1 cellular context compared by ENCODE assay signal in genomic region chr6:157304840-157305675, GRCh38.
TF ChIP-seq lines count a peak whose summit lies in the region.

No MANE protein-coding gene starts in this region.

TF ChIP-seq in K562, 482 proteins besides CTCF, POLR2A, EP300 and RAD21 (continued from another document and continues in another):
- TF ChIP-seq, protein P1, sequence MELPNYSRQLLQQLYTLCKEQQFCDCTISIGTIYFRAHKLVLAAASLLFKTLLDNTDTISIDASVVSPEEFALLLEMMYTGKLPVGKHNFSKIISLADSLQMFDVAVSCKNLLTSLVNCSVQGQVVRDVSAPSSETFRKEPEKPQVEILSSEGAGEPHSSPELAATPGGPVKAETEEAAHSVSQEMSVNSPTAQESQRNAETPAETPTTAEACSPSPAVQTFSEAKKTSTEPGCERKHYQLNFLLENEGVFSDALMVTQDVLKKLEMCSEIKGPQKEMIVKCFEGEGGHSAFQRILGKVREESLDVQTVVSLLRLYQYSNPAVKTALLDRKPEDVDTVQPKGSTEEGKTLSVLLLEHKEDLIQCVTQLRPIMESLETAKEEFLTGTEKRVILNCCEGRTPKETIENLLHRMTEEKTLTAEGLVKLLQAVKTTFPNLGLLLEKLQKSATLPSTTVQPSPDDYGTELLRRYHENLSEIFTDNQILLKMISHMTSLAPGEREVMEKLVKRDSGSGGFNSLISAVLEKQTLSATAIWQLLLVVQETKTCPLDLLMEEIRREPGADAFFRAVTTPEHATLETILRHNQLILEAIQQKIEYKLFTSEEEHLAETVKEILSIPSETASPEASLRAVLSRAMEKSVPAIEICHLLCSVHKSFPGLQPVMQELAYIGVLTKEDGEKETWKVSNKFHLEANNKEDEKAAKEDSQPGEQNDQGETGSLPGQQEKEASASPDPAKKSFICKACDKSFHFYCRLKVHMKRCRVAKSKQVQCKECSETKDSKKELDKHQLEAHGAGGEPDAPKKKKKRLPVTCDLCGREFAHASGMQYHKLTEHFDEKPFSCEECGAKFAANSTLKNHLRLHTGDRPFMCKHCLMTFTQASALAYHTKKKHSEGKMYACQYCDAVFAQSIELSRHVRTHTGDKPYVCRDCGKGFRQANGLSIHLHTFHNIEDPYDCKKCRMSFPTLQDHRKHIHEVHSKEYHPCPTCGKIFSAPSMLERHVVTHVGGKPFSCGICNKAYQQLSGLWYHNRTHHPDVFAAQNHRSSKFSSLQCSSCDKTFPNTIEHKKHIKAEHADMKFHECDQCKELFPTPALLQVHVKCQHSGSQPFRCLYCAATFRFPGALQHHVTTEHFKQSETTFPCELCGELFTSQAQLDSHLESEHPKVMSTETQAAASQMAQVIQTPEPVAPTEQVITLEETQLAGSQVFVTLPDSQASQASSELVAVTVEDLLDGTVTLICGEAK (IDR thresholded peaks at IDR 0.05) = no peak
- TF ChIP-seq, protein P1 (CRISPR knock-in tag; IDR thresholded peaks at IDR 0.05) = no peak
- no peak for TF ChIP-seq ZSCAN29 (IDR thresholded peaks at IDR 0.05)
- TF ChIP-seq ZNF609 (CRISPR knock-in tag; IDR thresholded peaks at IDR 0.05; ENCODE audit: borderline replicate concordance) = no peak
- TF ChIP-seq, protein P2, sequence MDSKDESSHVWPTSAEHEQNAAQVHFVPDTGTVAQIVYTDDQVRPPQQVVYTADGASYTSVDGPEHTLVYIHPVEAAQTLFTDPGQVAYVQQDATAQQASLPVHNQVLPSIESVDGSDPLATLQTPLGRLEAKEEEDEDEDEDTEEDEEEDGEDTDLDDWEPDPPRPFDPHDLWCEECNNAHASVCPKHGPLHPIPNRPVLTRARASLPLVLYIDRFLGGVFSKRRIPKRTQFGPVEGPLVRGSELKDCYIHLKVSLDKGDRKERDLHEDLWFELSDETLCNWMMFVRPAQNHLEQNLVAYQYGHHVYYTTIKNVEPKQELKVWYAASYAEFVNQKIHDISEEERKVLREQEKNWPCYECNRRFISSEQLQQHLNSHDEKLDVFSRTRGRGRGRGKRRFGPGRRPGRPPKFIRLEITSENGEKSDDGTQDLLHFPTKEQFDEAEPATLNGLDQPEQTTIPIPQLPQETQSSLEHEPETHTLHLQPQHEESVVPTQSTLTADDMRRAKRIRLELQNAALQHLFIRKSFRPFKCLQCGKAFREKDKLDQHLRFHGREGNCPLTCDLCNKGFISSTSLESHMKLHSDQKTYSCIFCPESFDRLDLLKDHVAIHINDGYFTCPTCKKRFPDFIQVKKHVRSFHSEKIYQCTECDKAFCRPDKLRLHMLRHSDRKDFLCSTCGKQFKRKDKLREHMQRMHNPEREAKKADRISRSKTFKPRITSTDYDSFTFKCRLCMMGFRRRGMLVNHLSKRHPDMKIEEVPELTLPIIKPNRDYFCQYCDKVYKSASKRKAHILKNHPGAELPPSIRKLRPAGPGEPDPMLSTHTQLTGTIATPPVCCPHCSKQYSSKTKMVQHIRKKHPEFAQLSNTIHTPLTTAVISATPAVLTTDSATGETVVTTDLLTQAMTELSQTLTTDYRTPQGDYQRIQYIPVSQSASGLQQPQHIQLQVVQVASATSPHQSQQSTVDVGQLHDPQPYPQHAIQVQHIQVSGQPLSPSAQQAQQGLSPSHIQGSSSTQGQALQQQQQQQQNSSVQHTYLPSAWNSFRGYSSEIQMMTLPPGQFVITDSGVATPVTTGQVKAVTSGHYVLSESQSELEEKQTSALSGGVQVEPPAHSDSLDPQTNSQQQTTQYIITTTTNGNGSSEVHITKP (IDR thresholded peaks at IDR 0.05; ENCODE audit: partially characterized antibody) = no peak
- no peak for TF ChIP-seq POLR2B (IDR thresholded peaks at IDR 0.05; ENCODE audit: low read depth, partially characterized antibody)
- no peak for TF ChIP-seq PHF8 (IDR thresholded peaks at IDR 0.05; ENCODE audit: borderline replicate concordance, low read length)
- no peak for TF ChIP-seq BMI1 (IDR thresholded peaks at IDR 0.05; ENCODE audit: low read length)
- no peak for TF ChIP-seq GMEB1 (CRISPR knock-in tag; IDR thresholded peaks at IDR 0.05)
- TF ChIP-seq GTF2F1 (IDR thresholded peaks at IDR 0.05; ENCODE audit: low read depth, low read length) = no peak
- TF ChIP-seq RB1 (IDR thresholded peaks at IDR 0.05; ENCODE audit: low read depth) = no peak
- no peak for TF ChIP-seq ZNF780A (CRISPR knock-in tag; IDR thresholded peaks at IDR 0.05)
- TF ChIP-seq, protein P3, sequence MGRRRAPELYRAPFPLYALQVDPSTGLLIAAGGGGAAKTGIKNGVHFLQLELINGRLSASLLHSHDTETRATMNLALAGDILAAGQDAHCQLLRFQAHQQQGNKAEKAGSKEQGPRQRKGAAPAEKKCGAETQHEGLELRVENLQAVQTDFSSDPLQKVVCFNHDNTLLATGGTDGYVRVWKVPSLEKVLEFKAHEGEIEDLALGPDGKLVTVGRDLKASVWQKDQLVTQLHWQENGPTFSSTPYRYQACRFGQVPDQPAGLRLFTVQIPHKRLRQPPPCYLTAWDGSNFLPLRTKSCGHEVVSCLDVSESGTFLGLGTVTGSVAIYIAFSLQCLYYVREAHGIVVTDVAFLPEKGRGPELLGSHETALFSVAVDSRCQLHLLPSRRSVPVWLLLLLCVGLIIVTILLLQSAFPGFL (CRISPR knock-in tag; IDR thresholded peaks at IDR 0.05) = no peak
- TF ChIP-seq HNRNPH1 (optimal IDR thresholded peaks at IDR 0.05; ENCODE audit: low read depth, low read length) = no peak
- TF ChIP-seq TAL1 (IDR thresholded peaks at IDR 0.05) = 0 out of 2 replicates have a peak, but pooled peaks have one; percentile 14
- TF ChIP-seq, protein P4, sequence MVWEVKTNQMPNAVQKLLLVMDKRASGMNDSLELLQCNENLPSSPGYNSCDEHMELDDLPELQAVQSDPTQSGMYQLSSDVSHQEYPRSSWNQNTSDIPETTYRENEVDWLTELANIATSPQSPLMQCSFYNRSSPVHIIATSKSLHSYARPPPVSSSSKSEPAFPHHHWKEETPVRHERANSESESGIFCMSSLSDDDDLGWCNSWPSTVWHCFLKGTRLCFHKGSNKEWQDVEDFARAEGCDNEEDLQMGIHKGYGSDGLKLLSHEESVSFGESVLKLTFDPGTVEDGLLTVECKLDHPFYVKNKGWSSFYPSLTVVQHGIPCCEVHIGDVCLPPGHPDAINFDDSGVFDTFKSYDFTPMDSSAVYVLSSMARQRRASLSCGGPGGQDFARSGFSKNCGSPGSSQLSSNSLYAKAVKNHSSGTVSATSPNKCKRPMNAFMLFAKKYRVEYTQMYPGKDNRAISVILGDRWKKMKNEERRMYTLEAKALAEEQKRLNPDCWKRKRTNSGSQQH (CRISPR knock-in tag; IDR thresholded peaks at IDR 0.05) = peak; percentile 6; the same call in 1 of the 2 replicates
- TF ChIP-seq CSDE1 (IDR thresholded peaks at IDR 0.05) = no peak
- TF ChIP-seq SAFB2 (IDR thresholded peaks at IDR 0.05; ENCODE audit: borderline replicate concordance, low read depth, low read length, severe bottlenecking) = no peak
- TF ChIP-seq, protein P5, sequence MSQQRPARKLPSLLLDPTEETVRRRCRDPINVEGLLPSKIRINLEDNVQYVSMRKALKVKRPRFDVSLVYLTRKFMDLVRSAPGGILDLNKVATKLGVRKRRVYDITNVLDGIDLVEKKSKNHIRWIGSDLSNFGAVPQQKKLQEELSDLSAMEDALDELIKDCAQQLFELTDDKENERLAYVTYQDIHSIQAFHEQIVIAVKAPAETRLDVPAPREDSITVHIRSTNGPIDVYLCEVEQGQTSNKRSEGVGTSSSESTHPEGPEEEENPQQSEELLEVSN (IDR thresholded peaks at IDR 0.05; ENCODE audit: borderline replicate concordance in 1 of 2, extremely low read depth in 1 of 2, insufficient read depth in 1 of 2, insufficient read length in 1 of 2, low read depth in 1 of 2, low read length in 1 of 2, poor library complexity in 1 of 2, severe bottlenecking in 1 of 2) = no peak
- no peak for TF ChIP-seq PYGO2 (tag; IDR thresholded peaks at IDR 0.05)
- 0 out of 2 replicates have a peak, but pooled peaks have one; percentile 42 for TF ChIP-seq ZNF695 (CRISPR knock-in tag; IDR thresholded peaks at IDR 0.05)
- no peak for TF ChIP-seq MTF1 (CRISPR knock-in tag; IDR thresholded peaks at IDR 0.05; ENCODE audit: borderline replicate concordance)
- TF ChIP-seq TOE1 (IDR thresholded peaks at IDR 0.05; ENCODE audit: borderline replicate concordance) = peak; percentile 94
- TF ChIP-seq TOE1 (CRISPR knock-in tag; IDR thresholded peaks at IDR 0.05; ENCODE audit: borderline replicate concordance, low read depth) = no peak
- no peak for TF ChIP-seq NKRF (IDR thresholded peaks at IDR 0.05; ENCODE audit: borderline replicate concordance)
- TF ChIP-seq SIRT6 (IDR thresholded peaks at IDR 0.05; ENCODE audit: low read depth, low read length) = no peak
